Comparison of ENCODE assay signal across 22 cellular contexts in genomic region chr2:3207091-3207491, GRCh38.
"Had no signal": no experiment of that assay in that cellular context is flagged by ENCODE, and none has a peak within 500 bp of the region (broad histone marks: within the 10 kb centered on the region; RNA-seq: fewer than 3 reads in every experiment).

No MANE protein-coding gene starts in this region.

- H3K4me1 ChIP-seq: esophagus squamous epithelium, vagina had no signal

- H3K9me3 Mint-ChIP-seq: activated CD4-positive, alpha-beta memory T cell treated with anti-CD3 and anti-CD28 coated beads for 36 hours; activated CD4-positive, alpha-beta T cell treated with anti-CD3 and anti-CD28 coated beads, Interleukin-2, amount 10 ng/mL, durations not matched to agents 24 days and 14 days; activated T-cell treated with anti-CD3 and anti-CD28 coated beads, Interleukin-2, amount 50 U/mL, for 72 hours; mesothelial cell of epicardium; neural crest cell; stimulated activated naive CD8-positive, alpha-beta T cell treated with anti-CD3 and anti-CD28 coated beads, Interleukin-15, Interleukin-2, amounts not matched to agents 100 ng/mL and 50 ng/mL, for 24 hours; type B pancreatic cell had no signal

- H3K36me3 ChIP-seq: brain microvascular endothelial cell, vagina had no signal

- H3K27me3 Mint-ChIP-seq: activated CD4-positive, alpha-beta memory T cell treated with anti-CD3 and anti-CD28 coated beads for 36 hours; activated CD4-positive, alpha-beta T cell treated with anti-CD3 and anti-CD28 coated beads, Interleukin-2, amount 10 ng/mL, durations not matched to agents 24 days and 14 days; naive B cell; stimulated activated naive CD8-positive, alpha-beta T cell treated with anti-CD3 and anti-CD28 coated beads, Interleukin-15, Interleukin-2, amounts not matched to agents 100 ng/mL and 50 ng/mL, for 24 hours; type B pancreatic cell had no signal

- H3K4me3 ChIP-seq: esophagus squamous epithelium, vagina had no signal

- H3K27me3 ChIP-seq: brain microvascular endothelial cell, esophagus squamous epithelium, vagina had no signal

- H3K27ac Mint-ChIP-seq: activated CD4-positive, alpha-beta memory T cell treated with anti-CD3 and anti-CD28 coated beads for 36 hours; activated CD4-positive, alpha-beta T cell treated with anti-CD3 and anti-CD28 coated beads, Interleukin-2, amount 10 ng/mL, durations not matched to agents 24 days and 14 days; activated T-cell treated with anti-CD3 and anti-CD28 coated beads, Interleukin-2, amount 50 U/mL, for 72 hours; mesothelial cell of epicardium; stimulated activated naive CD8-positive, alpha-beta T cell treated with anti-CD3 and anti-CD28 coated beads, Interleukin-15, Interleukin-2, amounts not matched to agents 100 ng/mL and 50 ng/mL, for 24 hours; type B pancreatic cell had no signal

- DNase-seq: activated CD4-positive, alpha-beta memory T cell treated with anti-CD3 and anti-CD28 coated beads for 36 hours; activated CD4-positive, alpha-beta T cell treated with anti-CD3 and anti-CD28 coated beads, Interleukin-2, amount 10 ng/mL, durations not matched to agents 24 days and 14 days; activated CD4-positive, CD25-positive, alpha-beta regulatory T cell treated with anti-CD3 and anti-CD28 coated beads, Interleukin-2, amount 50 U/mL, for 72 hours; activated gamma-delta T cell; activated naive CD4-positive, alpha-beta T cell treated with anti-CD3 and anti-CD28 coated beads, Interleukin-2, amount 50 U/mL, for 16 hours; activated T-cell treated with anti-CD3 and anti-CD28 coated beads, Interleukin-2, amount 50 U/mL, for 72 hours; amniotic stem cell; brain microvascular endothelial cell; esophagus squamous epithelium; foreskin melanocyte; mammary epithelial cell; naive B cell; occipital lobe; right cardiac atrium; substantia nigra; T-helper 2 cell had no signal

- ATAC-seq: activated T-cell treated with anti-CD3 and anti-CD28 coated beads, Interleukin-2, amount 50 U/mL, for 72 hours; right cardiac atrium; SK-N-SH treated with all-trans-retinoic acid at 6 μM for 48 hours had no signal

- H3K9me3 ChIP-seq: esophagus squamous epithelium, vagina had no signal

- H3K27ac ChIP-seq: brain microvascular endothelial cell, esophagus squamous epithelium, vagina had no signal

- H3K4me3 Mint-ChIP-seq: activated CD4-positive, alpha-beta memory T cell treated with anti-CD3 and anti-CD28 coated beads for 36 hours; activated CD4-positive, alpha-beta T cell treated with anti-CD3 and anti-CD28 coated beads, Interleukin-2, amount 10 ng/mL, durations not matched to agents 24 days and 14 days; activated T-cell treated with anti-CD3 and anti-CD28 coated beads, Interleukin-2, amount 50 U/mL, for 72 hours; mesothelial cell of epicardium; naive B cell; neural crest cell; stimulated activated naive CD8-positive, alpha-beta T cell treated with anti-CD3 and anti-CD28 coated beads, Interleukin-15, Interleukin-2, amounts not matched to agents 100 ng/mL and 50 ng/mL, for 24 hours; type B pancreatic cell had no signal

- H3K4me1 Mint-ChIP-seq: activated CD4-positive, alpha-beta T cell treated with anti-CD3 and anti-CD28 coated beads, Interleukin-2, amount 10 ng/mL, durations not matched to agents 24 days and 14 days; mesothelial cell of epicardium; naive B cell; neural crest cell had no signal
